Comparison of ENCODE assay signal across 31 cellular contexts in genomic region chr1:197066277-197066676, GRCh38. TPM values are rescaled to one million over a fixed set of nuclear protein-coding genes. Genes with fewer than 3 reads are reported as not detected.
DNase-seq lines count a peak whose midpoint lies in the region; ATAC-seq, FAIRE-seq and TF ChIP-seq lines count a peak whose summit lies in the region.
"Had no signal": no experiment of that assay in that cellular context is flagged by ENCODE, and none has a peak within 500 bp of the region (broad histone marks: within the 10 kb centered on the region; RNA-seq: fewer than 3 reads in every experiment).

No MANE protein-coding gene starts in this region.

- TF ChIP-seq POLR2A in HepG2 (IDR thresholded peaks at IDR 0.05; ENCODE audit: insufficient read depth in 1 of 2, low read depth in 2 of 2, low read length in 2 of 2) (no peak), right lobe of liver (IDR thresholded peaks at IDR 0.05) (no peak)

- intact Hi-C loops in PC-9 (cut with micrococcal nuclease; ENCODE audit: unreplicated experiment): no loop called here
- intact Hi-C loops in HepG2 (cut with micrococcal nuclease; ENCODE audit: unreplicated experiment): loop anchor here (1.0 to 5.0 kb wide), 3 partner anchors 74 to 323 kb away; no protein-coding TSS in a partner anchor
- intact Hi-C loops in right lobe of liver (cut with DNase I): loop anchor here in 1 of 2 donors (10.0 kb wide), 1 partner anchor 241 kb away; no protein-coding TSS in a partner anchor

- H3K27ac ChIP-seq in ACC112 (ENCODE audit: low read depth, low read length) (no peak overlapping the region), PC-9 (no peak overlapping the region), HepG2 (ENCODE audit: extremely low read length, insufficient read depth, low read length) (peak overlapping the region; percentile 57), right lobe of liver (peak overlapping the region in 2 of 3 donors; percentile 50 to 53)
- H3K27ac ChIP-seq: 22Rv1, A549, BLaER1 had no signal

- H3K4me2 ChIP-seq in PC-9 (no peak overlapping the region), HepG2 (ENCODE audit: low read depth, low read length) (no peak overlapping the region)
- H3K4me2 ChIP-seq: BLaER1 had no signal

- H3F3A ChIP-seq in PC-9 (ENCODE audit: insufficient read depth, low read depth): no peaks in the 10 kb centered on the region

- no peaks in the 10 kb centered on the region for H3K4me1 ChIP-seq in ACC112 (ENCODE audit: control insufficient read depth, insufficient read depth, low read length, unreplicated experiment)
- no peaks in the 10 kb centered on the region for H3K4me1 ChIP-seq in PC-9 (replicated peaks; ENCODE audit: insufficient read depth)
- H3K4me1 ChIP-seq in HepG2 (ENCODE audit: insufficient read depth, low read length): peaks cover 27% of the 10 kb centered on the region
- peaks cover 0 to 27% (median 8%) of the 10 kb centered on the region in 4 donors for H3K4me1 ChIP-seq in right lobe of liver
- H3K4me1 ChIP-seq: BE2C had no signal

- ATAC-seq in HepG2: no peak
- ATAC-seq in right lobe of liver: peak; percentile 45 to 60 (median 54)
- ATAC-seq in HG03378 (IDR thresholded peaks at IDR 0.05; ENCODE audit: unreplicated experiment): no peak
- no peak for ATAC-seq in HG03439 (IDR thresholded peaks at IDR 0.05; ENCODE audit: unreplicated experiment)
- ATAC-seq: A549, GM12878 had no signal

- in situ Hi-C loops in HepG2 (cut with HindIII; ENCODE audit: extremely low pct_ligation_motif_present, low pct_unique_long_range_greater_than_20kb): loop anchor here (25.0 kb wide), 1 partner anchor 329 kb away; no protein-coding TSS in a partner anchor

- H3K9me2 ChIP-seq in PC-9 (ENCODE audit: insufficient read depth): no peaks in the 10 kb centered on the region

- H3K27me3 ChIP-seq in ACC112 (ENCODE audit: insufficient read depth, low read length): no peaks in the 10 kb centered on the region
- no peaks in the 10 kb centered on the region for H3K27me3 ChIP-seq in PC-9 (ENCODE audit: insufficient read depth, low read depth)
- H3K27me3 ChIP-seq in HepG2 (ENCODE audit: control insufficient read depth in 1 of 2, insufficient read depth in 2 of 2, low read length in 2 of 2): no peaks in the 10 kb centered on the region
- H3K27me3 ChIP-seq in right lobe of liver: no peaks in the 10 kb centered on the region
- H3K27me3 ChIP-seq in MG63: no peaks in the 10 kb centered on the region
- H3K27me3 ChIP-seq: BLaER1 had no signal

- no peak for FAIRE-seq in HepG2 (lab: Jason Lieb, UNC)
- FAIRE-seq: A549, GM12878, GM12892, GM18507 had no signal

- DNase-seq in PC-9: no peak
- no peak for DNase-seq in HepG2 (ENCODE audit: low spot score)
- no peak for DNase-seq in right lobe of liver
- no peak for DNase-seq in glomerular visceral epithelial cell (ENCODE audit: extremely low spot score)
- no peak for DNase-seq in MG63
- DNase-seq: ACHN; BE2C; C1 segment of cervical spinal cord; CD4-positive, alpha-beta memory T cell; CD4-positive, CD25-positive, alpha-beta regulatory T cell; CD8-positive, alpha-beta memory T cell; COR-L47; DMS 273 treated with DMSO at 0.1 percent for 48 hours; DMS153; DMS79; DND-41; GDM1 had no signal

- no peak overlapping the region for H3K9ac ChIP-seq in HepG2 (ENCODE audit: insufficient read depth, low read depth, low read length)
- H3K9ac ChIP-seq: BLaER1 had no signal

- no peak for TF ChIP-seq RAD21 in HepG2 (CRISPR knock-in tag; IDR thresholded peaks at IDR 0.05)

- H2AFZ ChIP-seq in ACC112 (ENCODE audit: low read length, unreplicated experiment): peak overlapping the region; percentile 22
- 0 out of 2 replicates have a peak overlapping the region, but pooled peaks have one; percentile 31 for H2AFZ ChIP-seq in PC-9
- no peak overlapping the region for H2AFZ ChIP-seq in HepG2 (ENCODE audit: low read length)

- BruUV-seq in PC-9 (replicated peaks; lab: Mats Ljungman, UMichigan) (no TSS peak), HepG2 (replicated peaks; lab: Mats Ljungman, UMichigan) (no TSS peak)

- H3K9me3 ChIP-seq in PC-9 (ENCODE audit: insufficient read depth, low read depth) (no peaks in the 10 kb centered on the region), HepG2 (ENCODE audit: low read length) (no peaks in the 10 kb centered on the region), right lobe of liver (no peaks in the 10 kb centered on the region), MG63 (no peaks in the 10 kb centered on the region)
- H3K9me3 ChIP-seq: A549, BE2C had no signal

- H3K36me3 ChIP-seq in ACC112 (ENCODE audit: insufficient read depth, low read length): no peaks in the 10 kb centered on the region
- no peaks in the 10 kb centered on the region for H3K36me3 ChIP-seq in PC-9 (ENCODE audit: low read depth)
- no peaks in the 10 kb centered on the region for H3K36me3 ChIP-seq in HepG2 (replicated peaks in 1 of 2; ENCODE audit: control insufficient read depth in 1 of 2, insufficient read depth in 2 of 2, low read length in 2 of 2)
- no peaks in the 10 kb centered on the region for H3K36me3 ChIP-seq in right lobe of liver
- H3K36me3 ChIP-seq in MG63: no peaks in the 10 kb centered on the region
- H3K36me3 ChIP-seq: BE2C, BLaER1 had no signal

- H3K4me3 ChIP-seq in ACC112 (ENCODE audit: low read depth, low read length): no peak overlapping the region
- H3K4me3 ChIP-seq in PC-9: no peak overlapping the region
- no peak overlapping the region for H3K4me3 ChIP-seq in HepG2 (replicated peaks in 1 of 3; ENCODE audit: insufficient read depth in 1 of 3, low read depth in 2 of 3, low read length in 3 of 3)
- peak overlapping the region; percentile 13 to 56 (median 49) for H3K4me3 ChIP-seq in right lobe of liver
- H3K4me3 ChIP-seq in MG63: no peak overlapping the region
- H3K4me3 ChIP-seq: A549, BLaER1, GM12878 had no signal

- POLR2A ChIA-PET in PC-9 (lab: Charles Lee; ENCODE audit: unreplicated experiment) (no interaction called here), HepG2 (lab: Yijun Ruan, JAX) (interaction anchor here (1.0 kb wide), 1 partner anchor 75 kb away, joined by 3 read pairs; no protein-coding TSS in a partner anchor)

- no peaks in the 10 kb centered on the region for H3K79me2 ChIP-seq in ACC112 (ENCODE audit: control insufficient read depth, insufficient read depth, low read length, unreplicated experiment)
- H3K79me2 ChIP-seq in PC-9 (ENCODE audit: low read depth): no peaks in the 10 kb centered on the region
- H3K79me2 ChIP-seq in HepG2 (ENCODE audit: insufficient read depth, low read length): no peaks in the 10 kb centered on the region

- CTCF ChIA-PET in PC-9 (lab: Charles Lee) (no interaction called here), HepG2 (lab: Yijun Ruan, JAX; ENCODE audit: low intra/inter-chr PET ratio, low total read pairs) (no interaction called here)

- no peak for TF ChIP-seq EP300 in HepG2 (IDR thresholded peaks at IDR 0.05; ENCODE audit: low read depth in 2 of 2, low read length in 2 of 2)
- TF ChIP-seq EP300 in HepG2 (CRISPR knock-in tag; IDR thresholded peaks at IDR 0.05; ENCODE audit: borderline replicate concordance): no peak

- 83% methylated on average over 1 of the region's 1 CpG for WGBS in HepG2 (ENCODE audit: low lambda C conversion rate)
- 25% methylated on average over 1 of the region's 1 CpG for WGBS in right lobe of liver (ENCODE audit: insufficient coverage, low coverage, low lambda C conversion rate, missing lambda C conversion rate)

- H4K20me1 ChIP-seq in PC-9 (ENCODE audit: insufficient read depth): no peaks in the 10 kb centered on the region
- no peaks in the 10 kb centered on the region for H4K20me1 ChIP-seq in HepG2 (ENCODE audit: insufficient read depth, low read length)
- H4K20me1 ChIP-seq: BLaER1 had no signal

- no peak for TF ChIP-seq CTCF in PC-9 (conservative IDR thresholded peaks at IDR 0.05)
- TF ChIP-seq CTCF in HepG2 (CRISPR knock-in tag; IDR thresholded peaks at IDR 0.05): no peak
- no peak for TF ChIP-seq CTCF in right lobe of liver (IDR thresholded peaks at IDR 0.05)

TF ChIP-seq in HepG2, 621 proteins besides CTCF, POLR2A, EP300 and RAD21 (continues in another document):
- TF ChIP-seq GTF3A (CRISPR knock-in tag; conservative IDR thresholded peaks at IDR 0.05): no peak

RNA-seq across cellular contexts. Expression of gene F13B, which starts 0.8 kb away (rescaled TPM):
- total RNA-seq in PC-9 (2021) (not detected in 2 replicates), HepG2 (2016; rRNA removed; fragmentation: Illumina TruSeq; extraction: Trizol) (1.9 and 2.7 TPM in 2 replicates), right lobe of liver (100 to 1,000 TPM in 2 of 6 experiments, 10 to 100 TPM in 4; 20.2 to 143 (median 45.3) TPM)
- total RNA-seq in HepG2 (2016; cell fraction: cytosol; rRNA removed; fragmentation: Illumina TruSeq; extraction: Trizol; ENCODE audit: low read depth): 0.18 TPM in 1 of 2 replicates, not detected in the other
- total RNA-seq in HepG2 (2016; cell fraction: insoluble cytoplasmic fraction; rRNA removed; fragmentation: Illumina TruSeq; extraction: Trizol): 1.5 and 3.0 TPM in 2 replicates
- 0.40 and 0.41 TPM in 2 replicates for total RNA-seq in HepG2 (2016; cell fraction: membrane; rRNA removed; fragmentation: Illumina TruSeq; extraction: Trizol)
- total RNA-seq in HepG2 (2016; cell fraction: nucleus; rRNA removed; fragmentation: Illumina TruSeq; extraction: Trizol): 4.8 and 5.9 TPM in 2 replicates
- polyA plus RNA-seq in HepG2 (2011; rRNA removed): 0.41 and 1.1 TPM in 2 replicates
- 0.13 and 0.65 TPM in 2 replicates for polyA plus RNA-seq in HepG2 (2011; cell fraction: cytosol; rRNA removed)
- 0.32 and 0.73 TPM in 2 replicates for polyA plus RNA-seq in HepG2 (2011; cell fraction: nucleus; rRNA removed)
- polyA plus RNA-seq in HepG2 (2012): 2.1 and 4.3 TPM in 2 replicates
- 0.06 and 0.09 TPM in 2 replicates for polyA plus RNA-seq in HepG2 (2016; cell fraction: cytosol; fragmentation: Illumina TruSeq; extraction: Trizol; ENCODE audit: low read depth)
- 0.52 and 1.2 TPM in 2 replicates for polyA plus RNA-seq in HepG2 (2016; cell fraction: insoluble cytoplasmic fraction; fragmentation: Illumina TruSeq; extraction: Trizol; ENCODE audit: low read depth)
- 0.30 TPM in 1 of 2 replicates, not detected in the other for polyA plus RNA-seq in HepG2 (2016; cell fraction: membrane; fragmentation: Illumina TruSeq; extraction: Trizol; ENCODE audit: low read depth)
- polyA plus RNA-seq in HepG2 (2016; cell fraction: nucleus; fragmentation: Illumina TruSeq; extraction: Trizol; ENCODE audit: insufficient read depth, low read depth): 4.0 and 4.9 TPM in 2 replicates
- polyA minus RNA-seq in HepG2 (2011; rRNA and poly(A)+ RNA removed; ENCODE audit: low replicate concordance): not detected in 2 replicates
- 0.59 TPM in 1 of 2 replicates, not detected in the other for polyA minus RNA-seq in HepG2 (2011; cell fraction: cytosol; rRNA and poly(A)+ RNA removed)
- 0.52 and 5.0 TPM in 2 replicates for polyA minus RNA-seq in HepG2 (2011; cell fraction: nucleus; rRNA and poly(A)+ RNA removed)
- total RNA-seq in MG63 (2014; rRNA removed; shearing (Covaris generic); ENCODE audit: low replicate concordance): 1.3 TPM in 1 of 2 replicates, not detected in the other
- total RNA-seq: A172; CD4-positive, alpha-beta memory T cell; CD4-positive, CD25-positive, alpha-beta regulatory T cell; CD8-positive, alpha-beta memory T cell; Daoy; G401; GM12878 had no signal
- polyA plus RNA-seq: AG04450; CD14-positive monocyte; CD4-positive, alpha-beta memory T cell; CD4-positive, CD25-positive, alpha-beta regulatory T cell; CD8-positive, alpha-beta memory T cell had no signal

Comparison
In these comparisons a context has a peak if more than half of its experiments do, and no peak if none do; other contexts are left out.
1. H3K4me3 ChIP-seq: peak in right lobe of liver (3 of 3); none in ACC112 (single experiment), PC-9 (single experiment), HepG2 (0 of 3) and MG63 (single experiment).
2. ATAC-seq: peak in right lobe of liver (4 of 4); none in HepG2 (single experiment), HG03378 (single experiment) and HG03439 (single experiment).
3. H3K27ac ChIP-seq: peak in HepG2 (single experiment) and right lobe of liver (2 of 3); none in ACC112 (single experiment) and PC-9 (single experiment).